Comparison of ENCODE assay signal across 16 cellular contexts in genomic region chr1:71640131-71640530, GRCh38.
DNase-seq lines count a peak whose midpoint lies in the region; ATAC-seq and TF ChIP-seq lines count a peak whose summit lies in the region.
"Had no signal": no experiment of that assay in that cellular context is flagged by ENCODE, and none has a peak within 500 bp of the region (broad histone marks: within the 10 kb centered on the region; RNA-seq: fewer than 3 reads in every experiment).

No MANE protein-coding gene starts in this region.

- no peak for TF ChIP-seq POLR2A in heart left ventricle (IDR thresholded peaks at IDR 0.05)

- no peak overlapping the region for H2BK15ac ChIP-seq in neuronal stem cell (ENCODE audit: low read length)

- no peaks in the 10 kb centered on the region for H3K27me3 Mint-ChIP-seq in activated CD8-positive, alpha-beta T cell treated with anti-CD3 and anti-CD28 coated beads for 36 hours

- H3K14ac ChIP-seq in neuronal stem cell (ENCODE audit: low read length) = no peak overlapping the region

- H2AFZ ChIP-seq in neuronal stem cell (ENCODE audit: low read length) = peak overlapping the region; percentile 78
- H2AFZ ChIP-seq: GM23248 had no signal

- intact Hi-C loops in heart left ventricle (cut with DNase I) = no loop called here
- intact Hi-C loops in activated CD8-positive, alpha-beta T cell treated with anti-CD3 and anti-CD28 coated beads for 36 hours (cut with micrococcal nuclease) = no loop called here

- no peaks in the 10 kb centered on the region for H3K36me3 Mint-ChIP-seq in activated CD8-positive, alpha-beta T cell treated with anti-CD3 and anti-CD28 coated beads for 36 hours (ENCODE audit: low read depth)

- H2AK5ac ChIP-seq in neuronal stem cell (ENCODE audit: low read depth, low read length) = no peak overlapping the region

- POLR2A ChIA-PET in activated CD8-positive, alpha-beta T cell treated with anti-CD3 and anti-CD28 coated beads for 36 hours (lab: Charles Lee) = no interaction called here

- TF ChIP-seq CTCF in cardiac fibroblast (IDR thresholded peaks at IDR 0.05; ENCODE audit: low read depth, low read length) (no peak), heart left ventricle (IDR thresholded peaks at IDR 0.05) (no peak)
- no peak for TF ChIP-seq CTCF in activated CD8-positive, alpha-beta T cell treated with anti-CD3 and anti-CD28 coated beads for 36 hours (IDR thresholded peaks at IDR 0.05)

- peaks cover 0 to 8% (median 0%) of the 10 kb centered on the region in 12 donors for H3K4me1 ChIP-seq in heart left ventricle
- H3K4me1 ChIP-seq in neuronal stem cell (ENCODE audit: control insufficient read depth in 2 of 2, insufficient read depth in 1 of 2, low read depth in 1 of 2, low read length in 2 of 2) = peaks cover 0 to 4% of the 10 kb centered on the region in 2 donors
- H3K4me1 ChIP-seq: Peyer's patch had no signal

- H3K4me3 ChIP-seq in cardiac fibroblast (replicated peaks in 1 of 2; ENCODE audit: low read depth in 2 of 2, low read length in 2 of 2) (no peak overlapping the region), heart left ventricle (no peak overlapping the region), neuronal stem cell (ENCODE audit: low read length in 2 of 2) (no peak overlapping the region)
- H3K4me3 ChIP-seq: GM12878, GM23248, K562, Peyer's patch had no signal

- H3K4me3 Mint-ChIP-seq in activated CD8-positive, alpha-beta T cell treated with anti-CD3 and anti-CD28 coated beads for 36 hours = no peak overlapping the region

- H3K4ac ChIP-seq in neuronal stem cell (ENCODE audit: low read length) = no peak overlapping the region

- H3K36me3 ChIP-seq in heart left ventricle (no peaks in the 10 kb centered on the region), neuronal stem cell (replicated peaks in 1 of 2; ENCODE audit: control insufficient read depth in 2 of 2, insufficient read depth in 2 of 2, low read length in 2 of 2) (no peaks in the 10 kb centered on the region)
- H3K36me3 ChIP-seq: Peyer's patch had no signal

- H3K9me3 ChIP-seq in heart left ventricle = peaks cover 0 to 7% (median 0%) of the 10 kb centered on the region in 12 donors
- H3K9me3 ChIP-seq in neuronal stem cell (replicated peaks in 1 of 2; ENCODE audit: control insufficient read depth in 2 of 2, insufficient read depth in 1 of 2, low read depth in 1 of 2, low read length in 2 of 2) = no peaks in the 10 kb centered on the region
- H3K9me3 ChIP-seq: Peyer's patch had no signal

- DNase-seq in HT1080 (ENCODE audit: low read depth) (peak; percentile 10), cardiac fibroblast (ENCODE audit: low read depth in 2 of 2) (peak; percentile 29 to 56), heart left ventricle (no peak), neuronal stem cell (ENCODE audit: low spot score) (no peak), COR-L47 (lab: John Stamatoyannopoulos, UW) (no peak), NOMO-1 treated with dmso at 0.1 percent for 144 hours (lab: John Stamatoyannopoulos, UW; ENCODE audit: unreplicated experiment) (no peak)
- DNase-seq in activated CD8-positive, alpha-beta T cell treated with anti-CD3 and anti-CD28 coated beads for 36 hours = no peak
- DNase-seq: AML-193, Calu3, GM23248, NCI-H1694, NCI-H345, Peyer's patch, SHP77 treated with DMSO at 0.1 percent for 48 hours had no signal

- no peaks in the 10 kb centered on the region for H3K4me1 Mint-ChIP-seq in activated CD8-positive, alpha-beta T cell treated with anti-CD3 and anti-CD28 coated beads for 36 hours (ENCODE audit: low read depth)

- no peaks in the 10 kb centered on the region for H3K27me3 ChIP-seq in heart left ventricle
- H3K27me3 ChIP-seq in neuronal stem cell (ENCODE audit: control insufficient read depth in 3 of 3, insufficient read depth in 3 of 3, low read depth in 1 of 3, low read length in 3 of 3) = no peaks in the 10 kb centered on the region
- H3K27me3 ChIP-seq: Peyer's patch had no signal

- H2BK120ac ChIP-seq in neuronal stem cell (ENCODE audit: low read depth, low read length) = no peak overlapping the region

- no peak overlapping the region for H2BK12ac ChIP-seq in neuronal stem cell (ENCODE audit: low read length)

- 42 to 59% (median 46%) methylated on average over 4 of the region's 4 CpGs for WGBS in heart left ventricle, 4 donors
- WGBS in neuronal stem cell (ENCODE audit: extremely low coverage in 2 of 2, insufficient read length in 2 of 2, insufficient replicate concordance in 1 of 2), 2 donors = no CpG with 5 or more reads among the region's 4 CpGs

- H3K9ac ChIP-seq in neuronal stem cell (ENCODE audit: low read depth, low read length, poor library complexity) = no peak overlapping the region
- H3K9ac ChIP-seq: GM23248 had no signal

- H3K9me3 Mint-ChIP-seq in activated CD8-positive, alpha-beta T cell treated with anti-CD3 and anti-CD28 coated beads for 36 hours = no peaks in the 10 kb centered on the region

- H3K27ac ChIP-seq in heart left ventricle (no peak overlapping the region), neuronal stem cell (replicated peaks; ENCODE audit: low read length) (no peak overlapping the region)
- H3K27ac ChIP-seq: GM23248, Peyer's patch had no signal

- CTCF ChIA-PET in activated CD8-positive, alpha-beta T cell treated with anti-CD3 and anti-CD28 coated beads for 36 hours (lab: Charles Lee) = no interaction called here

- no peak overlapping the region for H3K4me2 ChIP-seq in neuronal stem cell (ENCODE audit: insufficient read depth, low read length, poor library complexity, severe bottlenecking)

- no peak overlapping the region for H2BK5ac ChIP-seq in neuronal stem cell (ENCODE audit: low read length)

- no peak overlapping the region for H3K27ac Mint-ChIP-seq in activated CD8-positive, alpha-beta T cell treated with anti-CD3 and anti-CD28 coated beads for 36 hours

- H3K18ac ChIP-seq in neuronal stem cell (ENCODE audit: low read length) = no peak overlapping the region

- peak in 3 of 4 donors; percentile 28 to 67 (median 61) for ATAC-seq in heart left ventricle
- ATAC-seq in activated CD8-positive, alpha-beta T cell treated with anti-CD3 and anti-CD28 coated beads for 36 hours = no peak
- ATAC-seq: GM12878, K562 had no signal

- no peak overlapping the region for H4K8ac ChIP-seq in neuronal stem cell (ENCODE audit: low read depth, low read length)

- no peak overlapping the region for H3K23ac ChIP-seq in neuronal stem cell (ENCODE audit: low read depth, low read length, poor library complexity)

- H4K91ac ChIP-seq in neuronal stem cell (ENCODE audit: low read depth, low read length, poor library complexity) = no peak overlapping the region

- H3K79me1 ChIP-seq in neuronal stem cell (ENCODE audit: low read depth, low read length) = no peaks in the 10 kb centered on the region

Comparison
In these comparisons a context has a peak if more than half of its experiments do, and no peak if none do; other contexts are left out.
1. DNase-seq: peak in HT1080 (single experiment) and cardiac fibroblast (2 of 2); none in heart left ventricle (0 of 5), neuronal stem cell (single experiment), COR-L47 (single experiment), activated CD8-positive, alpha-beta T cell treated with anti-CD3 and anti-CD28 coated beads for 36 hours (single experiment) and NOMO-1 treated with dmso at 0.1 percent for 144 hours (single experiment).